In the genomic region with DNA sequence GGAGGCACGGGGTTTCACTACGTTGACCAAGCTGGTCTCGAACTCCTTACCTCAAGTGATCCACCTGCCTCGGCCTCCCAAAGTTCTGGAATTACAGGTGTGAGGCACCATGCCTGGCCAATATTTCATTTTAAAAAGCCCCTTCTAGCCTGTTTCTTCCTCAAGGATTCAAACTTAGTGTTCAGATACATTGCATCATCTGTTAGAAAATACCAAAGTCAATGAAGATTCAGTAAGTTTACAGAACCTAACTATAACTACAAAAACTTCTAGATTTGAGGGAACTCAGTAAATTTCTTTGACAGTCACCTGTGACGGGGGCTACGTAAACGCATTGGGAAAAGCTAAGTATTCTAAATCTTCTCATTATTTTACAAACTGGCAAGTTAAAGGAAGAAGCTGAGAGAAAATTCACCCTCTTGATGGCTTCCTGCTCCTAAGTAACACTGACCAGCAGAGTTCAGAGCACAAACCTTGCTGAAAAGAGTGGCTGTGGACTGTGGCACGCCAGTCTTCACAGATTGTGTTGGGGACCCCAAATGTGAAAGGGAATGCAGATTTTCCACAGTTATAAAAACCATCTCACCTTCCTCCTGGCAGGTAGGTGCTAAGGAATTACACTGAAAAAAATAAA, we compare ENCODE assay signal across 1 cellular context.
TF ChIP-seq lines count a peak whose summit lies in the region.

No MANE protein-coding gene starts in this region.

TF ChIP-seq in A549, 52 proteins besides CTCF, POLR2A, EP300 and RAD21 (continued from another document):
- TF ChIP-seq PBX3 (IDR thresholded peaks at IDR 0.05) = no peak
- TF ChIP-seq CHD4 (IDR thresholded peaks at IDR 0.05; ENCODE audit: borderline replicate concordance) = no peak
- TF ChIP-seq, protein P1, sequence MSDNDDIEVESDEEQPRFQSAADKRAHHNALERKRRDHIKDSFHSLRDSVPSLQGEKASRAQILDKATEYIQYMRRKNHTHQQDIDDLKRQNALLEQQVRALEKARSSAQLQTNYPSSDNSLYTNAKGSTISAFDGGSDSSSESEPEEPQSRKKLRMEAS (IDR thresholded peaks at IDR 0.05) = no peak
- TF ChIP-seq MYC (IDR thresholded peaks at IDR 0.05; ENCODE audit: borderline replicate concordance, low read length) = no peak
- TF ChIP-seq FOSL2 (IDR thresholded peaks at IDR 0.05) = no peak
- no peak; the same call in 1 of the 2 replicates for TF ChIP-seq FOSL2 (CRISPR knock-in tag; IDR thresholded peaks at IDR 0.05)
- no peak for TF ChIP-seq TFCP2L1 (CRISPR knock-in tag; IDR thresholded peaks at IDR 0.05)
- TF ChIP-seq USF2 (IDR thresholded peaks at IDR 0.05) = no peak
- TF ChIP-seq HOXA7 (CRISPR knock-in tag; IDR thresholded peaks at IDR 0.05) = peak; percentile 81
- no peak for TF ChIP-seq HEYL (CRISPR knock-in tag; IDR thresholded peaks at IDR 0.05)
- no peak for TF ChIP-seq JUN (IDR thresholded peaks at IDR 0.05)
- TF ChIP-seq, protein P2, sequence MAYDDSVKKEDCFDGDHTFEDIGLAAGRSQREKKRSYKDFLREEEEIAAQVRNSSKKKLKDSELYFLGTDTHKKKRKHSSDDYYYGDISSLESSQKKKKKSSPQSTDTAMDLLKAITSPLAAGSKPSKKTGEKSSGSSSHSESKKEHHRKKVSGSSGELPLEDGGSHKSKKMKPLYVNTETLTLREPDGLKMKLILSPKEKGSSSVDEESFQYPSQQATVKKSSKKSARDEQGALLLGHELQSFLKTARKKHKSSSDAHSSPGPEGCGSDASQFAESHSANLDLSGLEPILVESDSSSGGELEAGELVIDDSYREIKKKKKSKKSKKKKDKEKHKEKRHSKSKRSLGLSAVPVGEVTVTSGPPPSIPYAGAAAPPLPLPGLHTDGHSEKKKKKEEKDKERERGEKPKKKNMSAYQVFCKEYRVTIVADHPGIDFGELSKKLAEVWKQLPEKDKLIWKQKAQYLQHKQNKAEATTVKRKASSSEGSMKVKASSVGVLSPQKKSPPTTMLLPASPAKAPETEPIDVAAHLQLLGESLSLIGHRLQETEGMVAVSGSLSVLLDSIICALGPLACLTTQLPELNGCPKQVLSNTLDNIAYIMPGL (CRISPR knock-in tag; IDR thresholded peaks at IDR 0.05; ENCODE audit: borderline replicate concordance) = no peak
- no peak for TF ChIP-seq MAZ (IDR thresholded peaks at IDR 0.05; ENCODE audit: borderline replicate concordance, low read depth, low read length)
- TF ChIP-seq PHF8 (IDR thresholded peaks at IDR 0.05; ENCODE audit: borderline replicate concordance, low read depth) = no peak
- peak; percentile 38; the same call in 1 of the 2 replicates for TF ChIP-seq FOXS1 (CRISPR knock-in tag; IDR thresholded peaks at IDR 0.05)
- no peak for TF ChIP-seq SMC3 (IDR thresholded peaks at IDR 0.05)
- no peak for TF ChIP-seq NR3C1 (IDR thresholded peaks at IDR 0.05)
- TF ChIP-seq FOSB (CRISPR knock-in tag; IDR thresholded peaks at IDR 0.05) = 0 out of 2 replicates have a peak, but pooled peaks have one; percentile 58
- no peak for TF ChIP-seq RFX5 (IDR thresholded peaks at IDR 0.05)
- TF ChIP-seq KDM1A (IDR thresholded peaks at IDR 0.05; ENCODE audit: low read depth) = no peak
- TF ChIP-seq REST (IDR thresholded peaks at IDR 0.05) = no peak
- TF ChIP-seq TP53 (CRISPR knock-in tag; IDR thresholded peaks at IDR 0.05) = no peak
- TF ChIP-seq EHF (CRISPR knock-in tag; IDR thresholded peaks at IDR 0.05) = peak; percentile 79
- TF ChIP-seq HOXB5 (CRISPR knock-in tag; IDR thresholded peaks at IDR 0.05) = no peak; the same call in 1 of the 2 replicates
- TF ChIP-seq HES2 (IDR thresholded peaks at IDR 0.05) = no peak
- TF ChIP-seq RCOR1 (IDR thresholded peaks at IDR 0.05; ENCODE audit: low read depth, low read length) = no peak
- no peak for TF ChIP-seq CBX2 (IDR thresholded peaks at IDR 0.05; ENCODE audit: borderline replicate concordance, low read depth)
- TF ChIP-seq BHLHE40 (IDR thresholded peaks at IDR 0.05; ENCODE audit: low read depth, low read length) = no peak
